ENCODE assay signal across 22 cellular contexts in the genomic region with DNA sequence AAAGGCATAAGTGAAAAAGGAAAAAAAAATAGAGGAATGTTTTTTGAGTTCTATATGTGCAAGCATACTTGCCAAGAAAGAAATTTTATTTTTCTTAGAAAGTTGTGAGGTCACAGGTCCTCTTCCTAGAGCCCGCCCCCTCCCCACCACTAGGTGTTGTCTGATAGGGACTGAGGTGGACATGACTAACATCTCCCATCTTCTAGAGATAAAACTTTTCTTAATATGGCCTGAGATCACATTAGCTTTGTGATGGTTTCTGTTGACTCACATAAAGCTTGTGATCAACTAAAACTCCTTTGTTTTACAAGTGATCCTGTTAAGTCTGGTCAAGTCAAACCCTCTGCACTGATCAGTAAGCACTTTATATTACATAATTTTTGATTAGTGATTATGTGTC. TPM values are rescaled to one million over a fixed set of nuclear protein-coding genes. Genes with fewer than 3 reads are reported as not detected.
DNase-seq lines count a peak whose midpoint lies in the region; ATAC-seq, FAIRE-seq and TF ChIP-seq lines count a peak whose summit lies in the region.
"Had no signal": no experiment of that assay in that cellular context is flagged by ENCODE, and none has a peak within 500 bp of the region (broad histone marks: within the 10 kb centered on the region; RNA-seq: fewer than 3 reads in every experiment).

No MANE protein-coding gene starts in this region.

- no peak for TF ChIP-seq CTCF in bronchial epithelial cell (IDR thresholded peaks at IDR 0.05; ENCODE audit: insufficient read depth, low read length, severe bottlenecking)

- peaks cover 2% of the 10 kb centered on the region for H3K27me3 Mint-ChIP-seq in activated T-helper 1 cell treated with anti-CD3 and anti-CD28 coated beads, Interleukin-12 subunit alpha, Interleukin-12 subunit beta, Interleukin-2, Interleukin-4 antibody, amounts not matched to agents 30 ng/mL and 10 ng/mL and 1 ng/mL, durations not matched to agents 14 hours and 24 hours and 36 hours (ENCODE audit: insufficient read depth)
- H3K27me3 Mint-ChIP-seq: CD4-positive, CD25-positive, alpha-beta regulatory T cell had no signal

- H3K4me3 Mint-ChIP-seq in activated T-helper 1 cell treated with anti-CD3 and anti-CD28 coated beads, Interleukin-12 subunit alpha, Interleukin-12 subunit beta, Interleukin-2, Interleukin-4 antibody, amounts not matched to agents 30 ng/mL and 10 ng/mL and 1 ng/mL, durations not matched to agents 14 hours and 24 hours and 36 hours, result no peak overlapping the region
- H3K4me3 Mint-ChIP-seq: CD4-positive, CD25-positive, alpha-beta regulatory T cell; IgD-negative memory B cell had no signal

- no peak for FAIRE-seq in bronchial epithelial cell (lab: Jason Lieb, UNC)
- FAIRE-seq: GM12878 had no signal

- no peaks in the 10 kb centered on the region for H3K27me3 ChIP-seq in bronchial epithelial cell (ENCODE audit: control insufficient read depth, insufficient read depth, low read length)
- H3K27me3 ChIP-seq: Peyer's patch had no signal

- ATAC-seq in stimulated activated naive CD8-positive, alpha-beta T cell treated with anti-CD3 and anti-CD28 coated beads, Interleukin-15, Interleukin-2, amounts not matched to agents 100 U/mL and 50 U/mL, for 24 hours, result peak; percentile 63
- ATAC-seq in GM18498 (IDR thresholded peaks at IDR 0.05; ENCODE audit: unreplicated experiment), result no peak
- ATAC-seq: GM12878 had no signal

- DNase-seq in activated T-cell treated with anti-CD3 and anti-CD28 coated beads for 48 hours (ENCODE audit: low read depth) (peak; percentile 19), activated T-cell treated with anti-CD3 and anti-CD28 coated beads for 4 hours (no peak), bronchial epithelial cell (ENCODE audit: low read depth) (peak; percentile 51)
- DNase-seq in stimulated activated CD4-positive, alpha-beta T cell treated with anti-CD3 and anti-CD28 coated beads, TNF-alpha, amount 100 ng/mL, for 48 hours (ENCODE audit: low read depth in 3 of 3), result peak in 2 of 3 donors; percentile 9
- no peak for DNase-seq in stimulated activated CD4-positive, alpha-beta T cell treated with anti-CD3 and anti-CD28 coated beads, Interleukin-2, amount 100 ng/mL, for 24 hours
- DNase-seq in stimulated activated naive CD8-positive, alpha-beta T cell treated with anti-CD3 and anti-CD28 coated beads, Interleukin-15, Interleukin-2, amounts not matched to agents 100 U/mL and 50 U/mL, for 24 hours, result peak; percentile 19
- DNase-seq in activated T-helper 1 cell treated with anti-CD3 and anti-CD28 coated beads, Interleukin-12 subunit alpha, Interleukin-12 subunit beta, Interleukin-2, Interleukin-4 antibody, amounts not matched to agents 30 ng/mL and 10 ng/mL and 1 ng/mL, durations not matched to agents 14 hours and 24 hours and 36 hours (ENCODE audit: low spot score), result no peak
- DNase-seq: CD4-positive, CD25-positive, alpha-beta regulatory T cell; COR-L47; DMS 273 treated with DMSO at 0.1 percent for 48 hours; DMS79 treated with DMSO at 0.1 percent for 48 hours; H7; Karpas-422; NCI-H1694; NCI-H2081 treated with DMSO at 0.1 percent for 48 hours; NCI-H2171 treated with DMSO at 0.1 percent for 48 hours; NCI-H524 treated with DMSO at 0.1 percent for 48 hours; NCI-H82; Peyer's patch had no signal

- peaks cover 27% of the 10 kb centered on the region for H3K9me3 Mint-ChIP-seq in activated T-helper 1 cell treated with anti-CD3 and anti-CD28 coated beads, Interleukin-12 subunit alpha, Interleukin-12 subunit beta, Interleukin-2, Interleukin-4 antibody, amounts not matched to agents 30 ng/mL and 10 ng/mL and 1 ng/mL, durations not matched to agents 14 hours and 24 hours and 36 hours

- no peaks in the 10 kb centered on the region for H3K36me3 ChIP-seq in bronchial epithelial cell (ENCODE audit: control insufficient read depth, insufficient read depth, low read length)
- H3K36me3 ChIP-seq: Peyer's patch had no signal

- H3K4me1 Mint-ChIP-seq in activated T-helper 1 cell treated with anti-CD3 and anti-CD28 coated beads, Interleukin-12 subunit alpha, Interleukin-12 subunit beta, Interleukin-2, Interleukin-4 antibody, amounts not matched to agents 30 ng/mL and 10 ng/mL and 1 ng/mL, durations not matched to agents 14 hours and 24 hours and 36 hours (ENCODE audit: low read depth), result peaks cover 20% of the 10 kb centered on the region
- H3K4me1 Mint-ChIP-seq: CD4-positive, CD25-positive, alpha-beta regulatory T cell had no signal

- peaks cover 2% of the 10 kb centered on the region for H3K36me3 Mint-ChIP-seq in activated T-helper 1 cell treated with anti-CD3 and anti-CD28 coated beads, Interleukin-12 subunit alpha, Interleukin-12 subunit beta, Interleukin-2, Interleukin-4 antibody, amounts not matched to agents 30 ng/mL and 10 ng/mL and 1 ng/mL, durations not matched to agents 14 hours and 24 hours and 36 hours (ENCODE audit: low read depth)
- H3K36me3 Mint-ChIP-seq: CD4-positive, CD25-positive, alpha-beta regulatory T cell had no signal

- no peak overlapping the region for H3K4me3 ChIP-seq in bronchial epithelial cell (ENCODE audit: low read depth, low read length)
- H3K4me3 ChIP-seq: GM12878, Peyer's patch had no signal

- intact Hi-C loops in activated T-helper 1 cell treated with anti-CD3 and anti-CD28 coated beads, Interleukin-12 subunit alpha, Interleukin-12 subunit beta, Interleukin-2, Interleukin-4 antibody, amounts not matched to agents 30 ng/mL and 10 ng/mL and 1 ng/mL, durations not matched to agents 14 hours and 24 hours and 36 hours (cut with micrococcal nuclease), result no loop called here

- H3K27ac Mint-ChIP-seq in activated T-helper 1 cell treated with anti-CD3 and anti-CD28 coated beads, Interleukin-12 subunit alpha, Interleukin-12 subunit beta, Interleukin-2, Interleukin-4 antibody, amounts not matched to agents 30 ng/mL and 10 ng/mL and 1 ng/mL, durations not matched to agents 14 hours and 24 hours and 36 hours, result no peak overlapping the region
- H3K27ac Mint-ChIP-seq: CD4-positive, CD25-positive, alpha-beta regulatory T cell; IgD-negative memory B cell had no signal

RNA-seq across cellular contexts. Expression of a gene that starts 33.4 kb away (rescaled TPM):
- 4.7 and 5.0 TPM in 2 replicates for total RNA-seq in bronchial epithelial cell
- 4.1 and 5.0 TPM in 2 replicates for total RNA-seq in activated T-helper 1 cell treated with anti-CD3 and anti-CD28 coated beads, Interleukin-12 subunit alpha, Interleukin-12 subunit beta, Interleukin-2, Interleukin-4 antibody, amounts not matched to agents 30 ng/mL and 10 ng/mL and 1 ng/mL, durations not matched to agents 14 hours and 24 hours and 36 hours

Comparison
In these comparisons a context has a peak if more than half of its experiments do, and no peak if none do; other contexts are left out.
1. DNase-seq: peak in activated T-cell treated with anti-CD3 and anti-CD28 coated beads for 48 hours (single experiment), stimulated activated CD4-positive, alpha-beta T cell treated with anti-CD3 and anti-CD28 coated beads, TNF-alpha, amount 100 ng/mL, for 48 hours (2 of 3), bronchial epithelial cell (single experiment) and stimulated activated naive CD8-positive, alpha-beta T cell treated with anti-CD3 and anti-CD28 coated beads, Interleukin-15, Interleukin-2, amounts not matched to agents 100 U/mL and 50 U/mL, for 24 hours (single experiment); none in activated T-cell treated with anti-CD3 and anti-CD28 coated beads for 4 hours (single experiment), stimulated activated CD4-positive, alpha-beta T cell treated with anti-CD3 and anti-CD28 coated beads, Interleukin-2, amount 100 ng/mL, for 24 hours (0 of 2) and activated T-helper 1 cell treated with anti-CD3 and anti-CD28 coated beads, Interleukin-12 subunit alpha, Interleukin-12 subunit beta, Interleukin-2, Interleukin-4 antibody, amounts not matched to agents 30 ng/mL and 10 ng/mL and 1 ng/mL, durations not matched to agents 14 hours and 24 hours and 36 hours (single experiment).